ENCODE assay signal across 22 cellular contexts in genomic region chr2:66569974-66570373, GRCh38.
DNase-seq lines count a peak whose midpoint lies in the region; ATAC-seq and TF ChIP-seq lines count a peak whose summit lies in the region.
"Had no signal": no experiment of that assay in that cellular context is flagged by ENCODE, and none has a peak within 500 bp of the region (broad histone marks: within the 10 kb centered on the region; RNA-seq: fewer than 3 reads in every experiment).

No MANE protein-coding gene starts in this region.

- no peaks in the 10 kb centered on the region for H3K79me2 ChIP-seq in neural progenitor cell (ENCODE audit: low read depth)

- H3K4me2 ChIP-seq in neural progenitor cell = peak overlapping the region; percentile 55
- H3K4me2 ChIP-seq: GM23338, KMS-11 had no signal

- H3K36me3 Mint-ChIP-seq in neural progenitor cell = no peaks in the 10 kb centered on the region
- H3K36me3 Mint-ChIP-seq: activated CD8-positive, alpha-beta memory T cell treated with anti-CD3 and anti-CD28 coated beads, Interleukin-2, amount 10 ng/mL, durations not matched to agents 7 days and 5 days; activated naive CD8-positive, alpha-beta T cell had no signal

- H3K9ac ChIP-seq in neural progenitor cell = no peak overlapping the region
- H3K9ac ChIP-seq: KMS-11 had no signal

- no peak for TF ChIP-seq EP300 in gastroesophageal sphincter (IDR thresholded peaks at IDR 0.05)

- no peaks in the 10 kb centered on the region for H3K9me3 ChIP-seq in SJCRH30 (replicated peaks)
- H3K9me3 ChIP-seq in gastroesophageal sphincter = no peaks in the 10 kb centered on the region
- H3K9me3 ChIP-seq in neural progenitor cell (ENCODE audit: low read depth) = no peaks in the 10 kb centered on the region

- no peak for ATAC-seq in gastroesophageal sphincter
- ATAC-seq in GM18505 (IDR thresholded peaks at IDR 0.05; ENCODE audit: unreplicated experiment) = no peak
- no peak for ATAC-seq in HG02610 (IDR thresholded peaks at IDR 0.05; ENCODE audit: unreplicated experiment)
- ATAC-seq: activated CD8-positive, alpha-beta memory T cell treated with anti-CD3 and anti-CD28 coated beads, Interleukin-2, amount 10 ng/mL, durations not matched to agents 7 days and 5 days; activated T-helper 17 cell treated with anti-CD3 and anti-CD28 coated beads, Interleukin-2, amount 50 U/mL, for 72 hours; GM23338; left colon had no signal

- no peak overlapping the region for H3K4me3 ChIP-seq in AG10803 (ENCODE audit: low read length)
- H3K4me3 ChIP-seq in SJCRH30 = no peak overlapping the region
- no peak overlapping the region for H3K4me3 ChIP-seq in gastroesophageal sphincter
- peak overlapping the region; percentile 8 for H3K4me3 ChIP-seq in neural progenitor cell
- H3K4me3 ChIP-seq: GM23338 had no signal

- H3K27ac Mint-ChIP-seq in neural progenitor cell = no peak overlapping the region
- H3K27ac Mint-ChIP-seq: activated CD8-positive, alpha-beta memory T cell treated with anti-CD3 and anti-CD28 coated beads, Interleukin-2, amount 10 ng/mL, durations not matched to agents 7 days and 5 days; activated naive CD8-positive, alpha-beta T cell; activated T-helper 17 cell treated with anti-CD3 and anti-CD28 coated beads, Interleukin-2, amount 50 U/mL, for 72 hours; GM23338 had no signal

- H3K4me3 Mint-ChIP-seq in neural progenitor cell = peak overlapping the region; percentile 23
- H3K4me3 Mint-ChIP-seq: activated CD8-positive, alpha-beta memory T cell treated with anti-CD3 and anti-CD28 coated beads, Interleukin-2, amount 10 ng/mL, durations not matched to agents 7 days and 5 days; activated naive CD8-positive, alpha-beta T cell; activated T-helper 17 cell treated with anti-CD3 and anti-CD28 coated beads, Interleukin-2, amount 50 U/mL, for 72 hours; GM23338 had no signal

- H3K27ac ChIP-seq in SJCRH30 = peak overlapping the region; percentile 3; the same call in 1 of the 2 replicates
- peak overlapping the region in 3 of 4 donors; percentile 10 to 95 (median 45) for H3K27ac ChIP-seq in gastroesophageal sphincter
- no peak overlapping the region for H3K27ac ChIP-seq in neural progenitor cell
- H3K27ac ChIP-seq: brain microvascular endothelial cell, C4-2B, KMS-11 had no signal

- no peak overlapping the region for H2AFZ ChIP-seq in neural progenitor cell (replicated peaks)
- H2AFZ ChIP-seq: GM23338 had no signal

- H3K27me3 Mint-ChIP-seq in neural progenitor cell (ENCODE audit: insufficient read depth, low read depth) = peaks cover 7% of the 10 kb centered on the region

- TF ChIP-seq CTCF in AG10803 (conservative IDR thresholded peaks at IDR 0.05; ENCODE audit: low read length) (no peak), gastroesophageal sphincter (IDR thresholded peaks at IDR 0.05) (no peak), neural progenitor cell (IDR thresholded peaks at IDR 0.05) (no peak)

- intact Hi-C loops in posterior vena cava (cut with DNase I) = loop anchor here in 1 of 2 donors (10.0 kb wide), 1 partner anchor 1085 kb away; no protein-coding TSS in a partner anchor

- H3K36me3 ChIP-seq in SJCRH30 = no peaks in the 10 kb centered on the region
- H3K36me3 ChIP-seq in gastroesophageal sphincter = peaks cover 0 to 49% of the 10 kb centered on the region in 2 donors
- no peaks in the 10 kb centered on the region for H3K36me3 ChIP-seq in neural progenitor cell
- H3K36me3 ChIP-seq: brain microvascular endothelial cell had no signal

- H4K20me1 ChIP-seq in neural progenitor cell (ENCODE audit: low read depth) = no peaks in the 10 kb centered on the region

- no peaks in the 10 kb centered on the region for H3K9me3 Mint-ChIP-seq in neural progenitor cell
- H3K9me3 Mint-ChIP-seq: activated T-helper 17 cell treated with anti-CD3 and anti-CD28 coated beads, Interleukin-2, amount 50 U/mL, for 72 hours; GM23338 had no signal

- no peak for TF ChIP-seq POLR2A in gastroesophageal sphincter (IDR thresholded peaks at IDR 0.05)
- no peak for TF ChIP-seq POLR2A in GM18505 (IDR thresholded peaks at IDR 0.05; ENCODE audit: borderline replicate concordance, extremely low read depth, insufficient read depth, insufficient read length)

- H3K27me3 ChIP-seq in SJCRH30 = no peaks in the 10 kb centered on the region
- H3K27me3 ChIP-seq in gastroesophageal sphincter = no peaks in the 10 kb centered on the region
- no peaks in the 10 kb centered on the region for H3K27me3 ChIP-seq in neural progenitor cell

- peaks cover 13% of the 10 kb centered on the region for H3K4me1 ChIP-seq in SJCRH30
- peaks cover 12 to 89% (median 19%) of the 10 kb centered on the region in 3 donors for H3K4me1 ChIP-seq in gastroesophageal sphincter
- H3K4me1 ChIP-seq in neural progenitor cell = peaks cover 76% of the 10 kb centered on the region

- peak; percentile 11 for DNase-seq in AG10803 (ENCODE audit: low read depth)
- DNase-seq in SJCRH30 = no peak
- DNase-seq in neural progenitor cell (ENCODE audit: low spot score) = no peak
- DNase-seq in posterior vena cava (ENCODE audit: low spot score) = no peak
- no peak for DNase-seq in NCI-H2227 treated with DMSO at 0.1 percent for 48 hours (lab: John Stamatoyannopoulos, UW)
- DNase-seq: activated CD4-positive, alpha-beta T cell treated with anti-CD3 and anti-CD28 coated beads for 48 hours; activated CD8-positive, alpha-beta memory T cell treated with anti-CD3 and anti-CD28 coated beads, Interleukin-2, amount 10 ng/mL, durations not matched to agents 7 days and 5 days; brain microvascular endothelial cell; cortex of kidney; left colon; NCI-H1694 treated with DMSO at 0.1 percent for 48 hours; occipital lobe; SIG-M5; T-helper 1 cell had no signal

- peaks cover 43% of the 10 kb centered on the region for H3F3A ChIP-seq in neural progenitor cell (ENCODE audit: low read depth)

- peaks cover 76% of the 10 kb centered on the region for H3K4me1 Mint-ChIP-seq in neural progenitor cell
- H3K4me1 Mint-ChIP-seq: activated CD8-positive, alpha-beta memory T cell treated with anti-CD3 and anti-CD28 coated beads, Interleukin-2, amount 10 ng/mL, durations not matched to agents 7 days and 5 days; activated T-helper 17 cell treated with anti-CD3 and anti-CD28 coated beads, Interleukin-2, amount 50 U/mL, for 72 hours had no signal

- 40 to 61% methylated on average over 2 of the region's 2 CpGs for WGBS in gastroesophageal sphincter (ENCODE audit: low coverage in 1 of 2), 2 donors
